In the genomic region with DNA sequence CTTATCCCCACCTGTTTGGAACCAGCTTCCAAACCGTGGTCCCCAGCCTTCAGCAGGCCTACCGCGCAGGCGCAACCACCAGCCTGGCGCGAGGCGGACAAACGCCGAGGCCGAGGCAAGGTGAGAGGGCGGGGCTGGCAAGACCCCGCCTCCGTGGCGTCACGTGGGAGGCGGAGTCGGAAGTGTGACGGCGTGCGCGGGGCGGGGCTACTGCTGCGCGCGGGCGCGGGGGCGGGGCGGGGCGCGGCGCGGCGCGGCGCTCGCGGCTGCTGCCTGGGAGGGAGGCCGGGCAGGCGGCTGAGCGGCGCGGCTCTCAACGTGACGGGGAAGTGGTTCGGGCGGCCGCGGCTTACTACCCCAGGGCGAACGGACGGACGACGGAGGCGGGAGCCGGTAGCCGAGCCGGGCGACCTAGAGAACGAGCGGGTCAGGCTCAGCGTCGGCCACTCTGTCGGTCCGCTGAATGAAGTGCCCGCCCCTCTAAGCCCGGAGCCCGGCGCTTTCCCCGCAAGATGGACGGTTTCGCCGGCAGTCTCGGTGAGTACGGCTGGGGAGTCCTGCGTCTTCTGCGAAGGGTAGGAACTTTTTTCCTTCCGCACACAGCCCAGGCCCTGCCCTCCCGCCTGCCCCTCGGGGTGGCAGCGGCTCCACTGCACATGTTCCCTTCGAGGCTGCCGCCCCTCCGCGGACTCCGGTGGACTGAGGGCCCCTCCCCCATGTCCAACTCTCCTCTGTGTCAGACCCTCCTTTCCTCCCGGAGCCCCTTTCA, we compare ENCODE assay signal across 8 cellular contexts.
DNase-seq lines count a peak whose midpoint lies in the region; ATAC-seq and TF ChIP-seq lines count a peak whose summit lies in the region.

A gene with protein sequence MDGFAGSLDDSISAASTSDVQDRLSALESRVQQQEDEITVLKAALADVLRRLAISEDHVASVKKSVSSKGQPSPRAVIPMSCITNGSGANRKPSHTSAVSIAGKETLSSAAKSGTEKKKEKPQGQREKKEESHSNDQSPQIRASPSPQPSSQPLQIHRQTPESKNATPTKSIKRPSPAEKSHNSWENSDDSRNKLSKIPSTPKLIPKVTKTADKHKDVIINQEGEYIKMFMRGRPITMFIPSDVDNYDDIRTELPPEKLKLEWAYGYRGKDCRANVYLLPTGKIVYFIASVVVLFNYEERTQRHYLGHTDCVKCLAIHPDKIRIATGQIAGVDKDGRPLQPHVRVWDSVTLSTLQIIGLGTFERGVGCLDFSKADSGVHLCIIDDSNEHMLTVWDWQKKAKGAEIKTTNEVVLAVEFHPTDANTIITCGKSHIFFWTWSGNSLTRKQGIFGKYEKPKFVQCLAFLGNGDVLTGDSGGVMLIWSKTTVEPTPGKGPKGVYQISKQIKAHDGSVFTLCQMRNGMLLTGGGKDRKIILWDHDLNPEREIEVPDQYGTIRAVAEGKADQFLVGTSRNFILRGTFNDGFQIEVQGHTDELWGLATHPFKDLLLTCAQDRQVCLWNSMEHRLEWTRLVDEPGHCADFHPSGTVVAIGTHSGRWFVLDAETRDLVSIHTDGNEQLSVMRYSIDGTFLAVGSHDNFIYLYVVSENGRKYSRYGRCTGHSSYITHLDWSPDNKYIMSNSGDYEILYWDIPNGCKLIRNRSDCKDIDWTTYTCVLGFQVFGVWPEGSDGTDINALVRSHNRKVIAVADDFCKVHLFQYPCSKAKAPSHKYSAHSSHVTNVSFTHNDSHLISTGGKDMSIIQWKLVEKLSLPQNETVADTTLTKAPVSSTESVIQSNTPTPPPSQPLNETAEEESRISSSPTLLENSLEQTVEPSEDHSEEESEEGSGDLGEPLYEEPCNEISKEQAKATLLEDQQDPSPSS (plus strand): TSS at position 254 of the 769 bp plus-strand sequence. CDS start 259 bp downstream, at position 513.

- peak; percentile 82 for ATAC-seq in HG03175 (IDR thresholded peaks at IDR 0.05; ENCODE audit: unreplicated experiment)

- in situ Hi-C loops in GM18951 (cut with MboI; ENCODE audit: low sequenced_read_pairs, unreplicated experiment), result no loop called here

- peak; percentile 95 for DNase-seq in AG08395 (ENCODE audit: low spot score)
- peak; percentile 57 for DNase-seq in NCI-H345 treated with DMSO at 0.1 percent for 48 hours (lab: John Stamatoyannopoulos, UW; ENCODE audit: unreplicated experiment)
- peak; percentile 85 for DNase-seq in activated CD4-positive, CD25-positive, alpha-beta regulatory T cell treated with anti-CD3 and anti-CD28 coated beads, Interleukin-2, amount 50 U/mL, for 16 hours (ENCODE audit: low read depth, low spot score)
- peak; percentile 89 for DNase-seq in central memory CD4-positive, alpha-beta T cell
- peak; percentile 96 for DNase-seq in islet precursor cell
- peak; percentile 92 for DNase-seq in stimulated activated CD4-positive, alpha-beta T cell treated with anti-CD3 and anti-CD28 coated beads, Interleukin-12 subunit alpha, Interleukin-12 subunit beta, amount 100 ng/mL, for 4 hours

- TF ChIP-seq POLR2A in GM18951 (IDR thresholded peaks at IDR 0.05; ENCODE audit: extremely low read depth, insufficient read depth, insufficient read length), result peak; percentile 88

Comparison
In these comparisons a context has a peak if more than half of its experiments do, and no peak if none do; other contexts are left out.
1. Peak in every context shown above with its lines: DNase-seq and ATAC-seq.